27 cellular contexts compared by ENCODE assay signal in genomic region chr7:152129682-152130081, GRCh38.
"Had no signal": no experiment of that assay in that cellular context is flagged by ENCODE, and none has a peak within 500 bp of the region (broad histone marks: within the 10 kb centered on the region; RNA-seq: fewer than 3 reads in every experiment).

No MANE protein-coding gene starts in this region.

- H3K9me3 ChIP-seq: ovary, psoas muscle, right lobe of liver, sigmoid colon, thoracic aorta, thyroid gland, upper lobe of left lung, vagina had no signal

- ATAC-seq: right cardiac atrium; right lobe of liver; stimulated activated effector memory CD8-positive, alpha-beta T cell treated with anti-CD3 and anti-CD28 coated beads, Interleukin-12 subunit alpha, Interleukin-12 subunit beta, amount 100 ng/mL, for 72 hours; stimulated activated naive B cell treated with anti-CD40 and anti-IgM and Interleukin-4, amounts not matched to agents 10 μg/mL and 1 μg/mL and 100 μg/mL, for 72 hours had no signal

- H3K27me3 ChIP-seq: neural progenitor cell, ovary, right lobe of liver, sigmoid colon, stomach, thyroid gland, tibial nerve, upper lobe of left lung, vagina had no signal

- DNase-seq: occipital lobe; ovary; psoas muscle; right lobe of liver; sigmoid colon; small intestine; stimulated activated CD4-positive, alpha-beta T cell treated with anti-CD3 and anti-CD28 coated beads, Interleukin-15, amount 100 ng/mL, for 24 hours; stimulated activated CD4-positive, alpha-beta T cell treated with anti-CD3 and anti-CD28 coated beads, Interleukin-2, amount 100 ng/mL, for 24 hours; stimulated activated CD4-positive, alpha-beta T cell treated with anti-CD3 and anti-CD28 coated beads, Interleukin-2, amount 100 ng/mL, for 48 hours; stimulated activated CD4-positive, alpha-beta T cell treated with anti-CD3 and anti-CD28 coated beads, Interleukin-4, amount 100 ng/mL, for 24 hours; stimulated activated naive B cell treated with anti-CD40 and anti-IgM and Interleukin-4, amounts not matched to agents 10 μg/mL and 1 μg/mL and 100 μg/mL, for 72 hours; stimulated activated naive CD4-positive, alpha-beta T cell treated with Interleukin-2 at 50 U/mL for 16 hours; stomach; thyroid gland; trophoblast cell had no signal

- H3K27ac ChIP-seq: neural progenitor cell, ovary, parathyroid adenoma, psoas muscle, right lobe of liver, sigmoid colon, stomach, thoracic aorta, thyroid gland, tibial nerve, upper lobe of left lung, vagina had no signal

- FAIRE-seq: small intestine, urothelium cell line had no signal

- H3K4me2 ChIP-seq: neural progenitor cell had no signal

- H3K4me3 ChIP-seq: neural progenitor cell, ovary, psoas muscle, right lobe of liver, sigmoid colon, stomach, thoracic aorta, thyroid gland, tibial nerve, upper lobe of left lung, vagina had no signal

- H3K79me2 ChIP-seq: parathyroid adenoma had no signal

- H3K4me3 Mint-ChIP-seq: nephron; neural progenitor cell; stimulated activated effector memory CD8-positive, alpha-beta T cell treated with anti-CD3 and anti-CD28 coated beads, Interleukin-12 subunit alpha, Interleukin-12 subunit beta, amount 100 ng/mL, for 72 hours; stimulated activated naive B cell treated with anti-CD40 and anti-IgM and Interleukin-4, amounts not matched to agents 10 μg/mL and 1 μg/mL and 100 μg/mL, for 72 hours; stimulated activated naive CD8-positive, alpha-beta T cell treated with anti-CD3 and anti-CD28 coated beads, Interleukin-15, Interleukin-2, amounts not matched to agents 100 ng/mL and 50 ng/mL, for 24 hours had no signal

- H3K27me3 Mint-ChIP-seq: progenitor cell of endocrine pancreas; stimulated activated naive B cell treated with anti-CD40 and anti-IgM and Interleukin-4, amounts not matched to agents 10 μg/mL and 1 μg/mL and 100 μg/mL, for 72 hours; stimulated activated naive CD8-positive, alpha-beta T cell treated with anti-CD3 and anti-CD28 coated beads, Interleukin-15, Interleukin-2, amounts not matched to agents 100 ng/mL and 50 ng/mL, for 24 hours had no signal

- H2AFZ ChIP-seq: neural progenitor cell, parathyroid adenoma had no signal

- H3K4me1 Mint-ChIP-seq: nephron had no signal

- H3K9ac ChIP-seq: neural progenitor cell, parathyroid adenoma had no signal

- H3K4me1 ChIP-seq: neural progenitor cell, parathyroid adenoma, psoas muscle, right lobe of liver, sigmoid colon, stomach, thyroid gland, tibial nerve, upper lobe of left lung, vagina had no signal

- H3K27ac Mint-ChIP-seq: nephron; neural progenitor cell; progenitor cell of endocrine pancreas; stimulated activated effector memory CD8-positive, alpha-beta T cell treated with anti-CD3 and anti-CD28 coated beads, Interleukin-12 subunit alpha, Interleukin-12 subunit beta, amount 100 ng/mL, for 72 hours; stimulated activated naive B cell treated with anti-CD40 and anti-IgM and Interleukin-4, amounts not matched to agents 10 μg/mL and 1 μg/mL and 100 μg/mL, for 72 hours; stimulated activated naive CD8-positive, alpha-beta T cell treated with anti-CD3 and anti-CD28 coated beads, Interleukin-15, Interleukin-2, amounts not matched to agents 100 ng/mL and 50 ng/mL, for 24 hours had no signal

- H3K36me3 ChIP-seq: ovary had no signal
